ENCODE assay signal across 11 cellular contexts in the genomic region with DNA sequence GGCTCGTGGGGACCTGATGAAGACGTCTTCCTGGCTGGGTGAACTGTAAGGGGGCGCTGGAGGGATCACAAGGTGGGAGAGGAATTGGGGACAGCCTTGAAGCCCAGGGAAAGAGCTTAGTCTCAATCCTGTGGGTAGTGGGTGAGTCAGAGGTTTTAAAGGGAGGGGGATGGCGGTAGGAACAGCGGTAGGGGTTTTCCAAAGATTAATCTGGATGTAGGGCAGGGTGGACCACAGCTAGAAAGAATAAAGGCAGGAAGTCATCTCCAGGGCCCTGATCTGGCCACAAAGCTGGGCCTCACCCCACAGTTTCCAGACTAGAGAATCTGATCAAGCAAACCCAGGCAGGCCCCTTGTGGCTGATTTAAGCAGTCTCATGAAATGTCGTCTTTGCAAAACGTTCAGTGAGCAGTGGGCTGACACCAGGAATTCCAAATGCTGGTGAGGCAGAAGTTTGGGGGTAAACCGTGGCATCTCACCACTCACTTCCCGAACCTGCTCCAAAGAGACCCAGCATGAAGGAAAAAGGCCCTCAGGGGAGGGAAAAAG.
DNase-seq lines count a peak whose midpoint lies in the region; ATAC-seq and FAIRE-seq lines count a peak whose summit lies in the region.
"Had no signal": no experiment of that assay in that cellular context is flagged by ENCODE, and none has a peak within 500 bp of the region (broad histone marks: within the 10 kb centered on the region; RNA-seq: fewer than 3 reads in every experiment).

No MANE protein-coding gene starts in this region.

- H3K79me1 ChIP-seq in trophoblast cell (ENCODE audit: low read length), result peaks cover 90% of the 10 kb centered on the region

- H3K27me3 ChIP-seq in trophoblast cell (ENCODE audit: insufficient read depth, low read length), result no peaks in the 10 kb centered on the region

- H3K18ac ChIP-seq in trophoblast cell (ENCODE audit: low read length), result peak overlapping the region; percentile 93

- H3K4ac ChIP-seq in trophoblast cell (ENCODE audit: low read depth, low read length), result peak overlapping the region; percentile 97

- no CpG with 5 or more reads among the region's 9 CpGs for WGBS in trophoblast cell (ENCODE audit: extremely low coverage, insufficient coverage, insufficient read length)

- H2BK12ac ChIP-seq in trophoblast cell (ENCODE audit: low read length), result peak overlapping the region; percentile 99

- H3K27ac ChIP-seq in trophoblast cell (ENCODE audit: low read depth, low read length), result peak overlapping the region; percentile 99

- H3K9me3 ChIP-seq in trophoblast cell (ENCODE audit: insufficient read depth, low read depth, low read length), result no peaks in the 10 kb centered on the region

- H3K23ac ChIP-seq in trophoblast cell (ENCODE audit: low read length), result no peak overlapping the region

- DNase-seq in GM03348 (ENCODE audit: low spot score), result peak; percentile 57
- DNase-seq in RCC 7860 (ENCODE audit: low spot score), result peak; percentile 72
- peak; percentile 58 for DNase-seq in dermis blood vessel endothelial cell
- peak; percentile 65 to 74 for DNase-seq in trophoblast cell
- DNase-seq in DMS114 treated with DMSO at 0.1 percent for 48 hours (lab: John Stamatoyannopoulos, UW; ENCODE audit: unreplicated experiment), result no peak
- no peak for DNase-seq in NCI-H1417 (lab: John Stamatoyannopoulos, UW)
- DNase-seq in NCI-H82 treated with DMSO at 0.1 percent for 48 hours (lab: John Stamatoyannopoulos, UW; ENCODE audit: unreplicated experiment), result no peak
- DNase-seq: activated CD4-positive, alpha-beta T cell treated with anti-CD3 and anti-CD28 coated beads for 4 hours; effector CD4-positive, alpha-beta T cell; NCI-H2081 treated with DMSO at 0.1 percent for 48 hours had no signal

- H2BK120ac ChIP-seq in trophoblast cell (ENCODE audit: insufficient read depth, low read length, poor library complexity), result peak overlapping the region; percentile 89

- H4K12ac ChIP-seq in trophoblast cell (ENCODE audit: low read depth, low read length), result no peak overlapping the region

- peak overlapping the region; percentile 94 for H2BK5ac ChIP-seq in trophoblast cell (ENCODE audit: low read depth, low read length, poor library complexity)

- H3K4me1 ChIP-seq in trophoblast cell (ENCODE audit: control insufficient read depth in 1 of 2, insufficient read depth in 2 of 2, low read length in 2 of 2), result peaks cover 68 to 73% of the 10 kb centered on the region in 2 experiments

- H3K4me3 ChIP-seq in trophoblast cell (ENCODE audit: low read depth, low read length), result no peak overlapping the region

- peak; percentile 62 for FAIRE-seq in RCC 7860 (lab: Jason Lieb, UNC)

- no peak overlapping the region for H3K9ac ChIP-seq in trophoblast cell (ENCODE audit: low read length)

- no peak for ATAC-seq in GM19324 (IDR thresholded peaks at IDR 0.05; ENCODE audit: low FRiP score, unreplicated experiment)

- H3K79me2 ChIP-seq in trophoblast cell (ENCODE audit: control insufficient read depth, insufficient read depth, low read length, poor library complexity), result peaks cover 33% of the 10 kb centered on the region

- H4K8ac ChIP-seq in trophoblast cell (ENCODE audit: low read depth, low read length), result peak overlapping the region; percentile 89

- H2AK5ac ChIP-seq in trophoblast cell (ENCODE audit: low read length), result peak overlapping the region; percentile 93

- H2AFZ ChIP-seq in trophoblast cell (ENCODE audit: insufficient read depth, low read length, poor library complexity), result peak overlapping the region; percentile 42

- H3K4me2 ChIP-seq in trophoblast cell (ENCODE audit: low read length), result no peak overlapping the region

- H3K14ac ChIP-seq in trophoblast cell (ENCODE audit: low read length), result peak overlapping the region; percentile 97

- peak overlapping the region; percentile 99 for H4K91ac ChIP-seq in trophoblast cell (ENCODE audit: low read depth, low read length)

- H3K36me3 ChIP-seq in trophoblast cell (ENCODE audit: control insufficient read depth in 1 of 2, insufficient read depth in 2 of 2, low read length in 2 of 2), result no peaks in the 10 kb centered on the region

Comparison
In these comparisons a context has a peak if more than half of its experiments do, and no peak if none do; other contexts are left out.
1. DNase-seq: peak in GM03348 (single experiment), RCC 7860 (single experiment), dermis blood vessel endothelial cell (single experiment) and trophoblast cell (2 of 2); none in DMS114 treated with DMSO at 0.1 percent for 48 hours (single experiment), NCI-H1417 (0 of 3) and NCI-H82 treated with DMSO at 0.1 percent for 48 hours (single experiment).